Comparison of ENCODE assay signal across 1 cellular context in the genomic region with DNA sequence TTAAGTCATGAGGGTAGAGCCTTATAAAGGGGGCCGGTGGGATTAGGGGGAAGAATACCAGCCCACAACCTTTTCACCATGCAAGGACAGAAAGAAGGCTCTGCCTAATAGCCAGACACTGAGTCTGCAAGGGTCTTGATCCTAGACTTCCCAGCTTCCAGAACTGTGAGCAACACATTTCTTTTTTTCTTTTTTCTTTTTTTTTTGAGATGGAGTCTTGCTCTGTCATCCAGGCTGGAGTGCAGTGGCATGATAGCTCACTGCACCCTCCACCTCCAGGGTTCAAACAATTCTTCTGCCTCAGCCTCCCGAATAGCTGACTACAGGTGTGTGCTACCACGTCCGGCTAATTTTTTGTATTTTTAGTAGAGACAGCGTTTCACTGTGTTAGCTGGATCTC.
A peak's percentile ranks its signal among the peaks of the same experiment; 100 is the strongest.
TF ChIP-seq lines count a peak whose summit lies in the region.

No MANE protein-coding gene starts in this region.

TF ChIP-seq in GM12878, 131 proteins besides CTCF, POLR2A, EP300 and RAD21:
- TF ChIP-seq ASH2L (IDR thresholded peaks at IDR 0.05; ENCODE audit: borderline replicate concordance, low read depth): no peak
- TF ChIP-seq PML (IDR thresholded peaks at IDR 0.05; ENCODE audit: low read length): 0 out of 2 replicates have a peak, but pooled peaks have one; percentile 1
- no peak for TF ChIP-seq IKZF2 (IDR thresholded peaks at IDR 0.05)
- TF ChIP-seq, protein P1, sequence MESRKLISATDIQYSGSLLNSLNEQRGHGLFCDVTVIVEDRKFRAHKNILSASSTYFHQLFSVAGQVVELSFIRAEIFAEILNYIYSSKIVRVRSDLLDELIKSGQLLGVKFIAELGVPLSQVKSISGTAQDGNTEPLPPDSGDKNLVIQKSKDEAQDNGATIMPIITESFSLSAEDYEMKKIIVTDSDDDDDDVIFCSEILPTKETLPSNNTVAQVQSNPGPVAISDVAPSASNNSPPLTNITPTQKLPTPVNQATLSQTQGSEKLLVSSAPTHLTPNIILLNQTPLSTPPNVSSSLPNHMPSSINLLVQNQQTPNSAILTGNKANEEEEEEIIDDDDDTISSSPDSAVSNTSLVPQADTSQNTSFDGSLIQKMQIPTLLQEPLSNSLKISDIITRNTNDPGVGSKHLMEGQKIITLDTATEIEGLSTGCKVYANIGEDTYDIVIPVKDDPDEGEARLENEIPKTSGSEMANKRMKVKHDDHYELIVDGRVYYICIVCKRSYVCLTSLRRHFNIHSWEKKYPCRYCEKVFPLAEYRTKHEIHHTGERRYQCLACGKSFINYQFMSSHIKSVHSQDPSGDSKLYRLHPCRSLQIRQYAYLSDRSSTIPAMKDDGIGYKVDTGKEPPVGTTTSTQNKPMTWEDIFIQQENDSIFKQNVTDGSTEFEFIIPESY (IDR thresholded peaks at IDR 0.05): no peak
TF ChIP-seq in GM12878: peak in this region for 1.
